In genomic region chr12:46108721-46109120, GRCh38 we compare ENCODE assay signal across 13 cellular contexts.
DNase-seq lines count a peak whose midpoint lies in the region; ATAC-seq and TF ChIP-seq lines count a peak whose summit lies in the region.
"Had no signal": no experiment of that assay in that cellular context is flagged by ENCODE, and none has a peak within 500 bp of the region (broad histone marks: within the 10 kb centered on the region; RNA-seq: fewer than 3 reads in every experiment).

No MANE protein-coding gene starts in this region.

- no peaks in the 10 kb centered on the region for H3K27me3 ChIP-seq in tibial artery
- H3K27me3 ChIP-seq: cardiac muscle cell, SJSA1 had no signal

- no peak overlapping the region for H3K27ac ChIP-seq in tibial artery
- H3K27ac ChIP-seq: cardiac muscle cell, SJSA1 had no signal

- peak; percentile 89 for ATAC-seq in GM19455 (IDR thresholded peaks at IDR 0.05; ENCODE audit: unreplicated experiment)
- peak; percentile 89 for ATAC-seq in HG02973 (IDR thresholded peaks at IDR 0.05; ENCODE audit: unreplicated experiment)
- no peak for ATAC-seq in mucosa of descending colon

- DNase-seq in GM13977 (ENCODE audit: low spot score) (peak; percentile 37), NCI-H524 (lab: John Stamatoyannopoulos, UW) (peak; percentile 18 to 71), tibial artery (no peak), mucosa of descending colon (no peak), NCI-H2196 (lab: John Stamatoyannopoulos, UW; ENCODE audit: unreplicated experiment) (no peak)
- DNase-seq in stimulated activated CD4-positive, alpha-beta T cell treated with anti-CD3 and anti-CD28 coated beads, Interleukin-2, amount 100 ng/mL, for 24 hours: no peak
- DNase-seq: activated T-cell treated with anti-CD3 and anti-CD28 coated beads, Interleukin-2, amount 50 U/mL, for 1 hour; CD4-positive, alpha-beta T cell; NCI-H1417 treated with DMSO at 0.1 percent for 48 hours had no signal

- in situ Hi-C loops in GM13977 (cut with MboI; ENCODE audit: low pct_unique_long_range_greater_than_20kb, low sequenced_read_pairs, unreplicated experiment): no loop called here

- no peak overlapping the region for H3K4me3 ChIP-seq in tibial artery
- no peak overlapping the region for H3K4me3 ChIP-seq in mucosa of descending colon
- H3K4me3 ChIP-seq: cardiac muscle cell, SJSA1 had no signal

- TF ChIP-seq CTCF in GM13977 (IDR thresholded peaks at IDR 0.05; ENCODE audit: extremely low read depth, insufficient read depth, missing control alignments): no peak
- no peak for TF ChIP-seq CTCF in tibial artery (IDR thresholded peaks at IDR 0.05)
- no peak for TF ChIP-seq CTCF in mucosa of descending colon (IDR thresholded peaks at IDR 0.05)

- peaks cover 0 to 10% (median 4%) of the 10 kb centered on the region in 4 donors for H3K4me1 ChIP-seq in tibial artery
- H3K4me1 ChIP-seq in mucosa of descending colon (ENCODE audit: low read depth): no peaks in the 10 kb centered on the region

- H3K36me3 ChIP-seq in tibial artery (no peaks in the 10 kb centered on the region), mucosa of descending colon (ENCODE audit: low read depth) (no peaks in the 10 kb centered on the region)
- H3K36me3 ChIP-seq: cardiac muscle cell, SJSA1 had no signal

- peaks cover 0 to 18% (median 3%) of the 10 kb centered on the region in 3 donors for H3K9me3 ChIP-seq in tibial artery
- no peaks in the 10 kb centered on the region for H3K9me3 ChIP-seq in mucosa of descending colon
- H3K9me3 ChIP-seq: SJSA1 had no signal

- intact Hi-C loops in tibial artery (cut with DNase I; ENCODE audit: low total_unique reads): loop anchor here (5.0 kb wide), 1 partner anchor 1794 kb away; the partner anchor contains the start of gene VDR
- intact Hi-C loops in mucosa of descending colon (cut with DNase I, micrococcal nuclease): no loop called here

Comparison
In these comparisons a context has a peak if more than half of its experiments do, and no peak if none do; other contexts are left out.
1. DNase-seq: peak in GM13977 (single experiment) and NCI-H524 (2 of 2); none in stimulated activated CD4-positive, alpha-beta T cell treated with anti-CD3 and anti-CD28 coated beads, Interleukin-2, amount 100 ng/mL, for 24 hours (0 of 2), tibial artery (0 of 2), mucosa of descending colon (0 of 3) and NCI-H2196 (single experiment).